In the genomic region with DNA sequence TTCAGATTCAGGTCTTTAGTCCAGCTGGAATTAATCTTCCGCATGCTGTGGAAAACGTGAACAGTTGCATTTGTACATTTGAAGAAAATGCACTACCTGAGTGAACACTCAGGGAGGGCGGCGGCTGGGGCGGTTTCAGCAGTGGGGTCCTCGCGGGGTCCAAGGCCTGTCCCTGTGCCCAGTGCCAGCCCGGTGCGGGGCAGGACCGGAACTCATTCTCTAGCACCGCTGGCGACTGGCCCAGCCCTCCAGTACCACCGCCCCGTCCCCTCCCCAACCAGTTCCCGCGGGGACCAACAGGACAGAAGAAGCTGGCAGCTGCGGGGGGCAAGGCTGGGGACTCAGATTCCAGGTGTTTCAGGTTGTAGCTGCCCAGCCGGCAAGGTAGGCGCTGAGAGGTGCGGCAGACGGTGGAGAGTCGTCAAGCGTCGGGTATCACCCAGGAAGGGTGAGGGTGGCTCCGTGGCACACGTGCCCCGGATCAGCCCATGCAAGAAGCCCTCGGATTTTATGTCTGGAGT, we compare ENCODE assay signal across 20 cellular contexts.
DNase-seq lines count a peak whose midpoint lies in the region; ATAC-seq and TF ChIP-seq lines count a peak whose summit lies in the region.
"Had no signal": no experiment of that assay in that cellular context is flagged by ENCODE, and none has a peak within 500 bp of the region (broad histone marks: within the 10 kb centered on the region; RNA-seq: fewer than 3 reads in every experiment).

No MANE protein-coding gene starts in this region.

- TF ChIP-seq CTCF in RWPE2 (IDR thresholded peaks at IDR 0.05; ENCODE audit: poor library complexity, severe bottlenecking) = no peak

- H3K36me3 ChIP-seq in RWPE2 (ENCODE audit: low read depth) = no peaks in the 10 kb centered on the region
- H3K36me3 ChIP-seq: BLaER1 treated with 17β-estradiol and CSF1 and Interleukin-3, amounts not matched to agents 10 nM and 100 nM had no signal

- H3K27me3 Mint-ChIP-seq in stimulated activated memory B cell treated with anti-CD40 and anti-IgM and Interleukin-4, amounts not matched to agents 10 μg/mL and 1 μg/mL and 100 μg/mL, for 72 hours = peaks cover 21% of the 10 kb centered on the region

- H3K27ac Mint-ChIP-seq in stimulated activated memory B cell treated with anti-CD40 and anti-IgM and Interleukin-4, amounts not matched to agents 10 μg/mL and 1 μg/mL and 100 μg/mL, for 72 hours = no peak overlapping the region
- H3K27ac Mint-ChIP-seq: B cell; CD4-positive, alpha-beta T cell; CD8-positive, alpha-beta T cell had no signal

- H3K4me1 ChIP-seq in RWPE2 (ENCODE audit: insufficient read depth, poor library complexity, severe bottlenecking) = no peaks in the 10 kb centered on the region
- H3K4me1 ChIP-seq: A549, Caco-2 had no signal

- no peak overlapping the region for H3K4me3 Mint-ChIP-seq in stimulated activated memory B cell treated with anti-CD40 and anti-IgM and Interleukin-4, amounts not matched to agents 10 μg/mL and 1 μg/mL and 100 μg/mL, for 72 hours
- H3K4me3 Mint-ChIP-seq: B cell; CD4-positive, alpha-beta T cell; CD8-positive, alpha-beta T cell had no signal

- peaks cover 20% of the 10 kb centered on the region for H3K27me3 ChIP-seq in RWPE2 (ENCODE audit: insufficient read depth, poor library complexity, severe bottlenecking)
- H3K27me3 ChIP-seq: BLaER1 treated with 17β-estradiol and CSF1 and Interleukin-3, amounts not matched to agents 10 nM and 100 nM had no signal

- H3K27ac ChIP-seq in RWPE2 (ENCODE audit: poor library complexity, severe bottlenecking) = no peak overlapping the region
- H3K27ac ChIP-seq: 22Rv1; A549; BLaER1 treated with 17β-estradiol and CSF1 and Interleukin-3, amounts not matched to agents 10 nM and 100 nM; C4-2B had no signal

- DNase-seq in NCI-H2171 treated with DMSO at 0.1 percent for 48 hours (lab: John Stamatoyannopoulos, UW) = peak; percentile 7
- DNase-seq in NCI-H2171 (lab: John Stamatoyannopoulos, UW) = no peak
- DNase-seq in RWPE2 (ENCODE audit: low spot score) = peak; percentile 71
- no peak for DNase-seq in amygdala (lab: John Stamatoyannopoulos, UW)
- DNase-seq in stimulated activated CD4-positive, alpha-beta T cell treated with anti-CD3 and anti-CD28 coated beads, Interleukin-4, amount 100 ng/mL, for 4 hours = no peak
- DNase-seq in NOMO-1 (lab: John Stamatoyannopoulos, UW; ENCODE audit: unreplicated experiment in 2 of 2) = no peak
- DNase-seq: AML-193; Caco-2; Calu3; CD4-positive, alpha-beta T cell; CD8-positive, alpha-beta T cell; DMS79 treated with DMSO at 0.1 percent for 48 hours; GF-D8 had no signal

- peaks cover 7% of the 10 kb centered on the region for H3K4me1 Mint-ChIP-seq in stimulated activated memory B cell treated with anti-CD40 and anti-IgM and Interleukin-4, amounts not matched to agents 10 μg/mL and 1 μg/mL and 100 μg/mL, for 72 hours

- H3K4me3 ChIP-seq in RWPE2 (ENCODE audit: severe bottlenecking) = no peak overlapping the region
- H3K4me3 ChIP-seq: A549; BLaER1 treated with 17β-estradiol and CSF1 and Interleukin-3, amounts not matched to agents 10 nM and 100 nM had no signal

- ATAC-seq in RWPE2 (ENCODE audit: low read depth) (no peak), esophagus mucosa (peak; percentile 15)
- peak; percentile 40 for ATAC-seq in stimulated activated memory B cell treated with anti-CD40 and anti-IgM and Interleukin-4, amounts not matched to agents 10 μg/mL and 1 μg/mL and 100 μg/mL, for 72 hours
- ATAC-seq: CD8-positive, alpha-beta T cell had no signal

- peaks cover 3% of the 10 kb centered on the region for H3K9me3 Mint-ChIP-seq in stimulated activated memory B cell treated with anti-CD40 and anti-IgM and Interleukin-4, amounts not matched to agents 10 μg/mL and 1 μg/mL and 100 μg/mL, for 72 hours
- H3K9me3 Mint-ChIP-seq: CD4-positive, alpha-beta T cell; CD8-positive, alpha-beta T cell had no signal

- H3K36me3 Mint-ChIP-seq in stimulated activated memory B cell treated with anti-CD40 and anti-IgM and Interleukin-4, amounts not matched to agents 10 μg/mL and 1 μg/mL and 100 μg/mL, for 72 hours = no peaks in the 10 kb centered on the region
- H3K36me3 Mint-ChIP-seq: CD8-positive, alpha-beta T cell had no signal

- H3K9me3 ChIP-seq in RWPE2 (ENCODE audit: severe bottlenecking) = no peaks in the 10 kb centered on the region
- H3K9me3 ChIP-seq: Caco-2 had no signal

Comparison
In these comparisons a context has a peak if more than half of its experiments do, and no peak if none do; other contexts are left out.
1. DNase-seq: peak in NCI-H2171 treated with DMSO at 0.1 percent for 48 hours (single experiment) and RWPE2 (single experiment); none in NCI-H2171 (single experiment), amygdala (0 of 56), stimulated activated CD4-positive, alpha-beta T cell treated with anti-CD3 and anti-CD28 coated beads, Interleukin-4, amount 100 ng/mL, for 4 hours (0 of 2) and NOMO-1 (0 of 2).